In genomic region chr21:15837603-15838002, GRCh38 we compare ENCODE assay signal across 12 cellular contexts.
A peak's percentile ranks its signal among the peaks of the same experiment; 100 is the strongest.
DNase-seq lines count a peak whose midpoint lies in the region; ATAC-seq, FAIRE-seq and TF ChIP-seq lines count a peak whose summit lies in the region.
"Had no signal": no experiment of that assay in that cellular context is flagged by ENCODE, and none has a peak within 500 bp of the region (broad histone marks: within the 10 kb centered on the region; RNA-seq: fewer than 3 reads in every experiment).

No MANE protein-coding gene starts in this region.

- H2BK12ac ChIP-seq in H1 (ENCODE audit: low read depth, low read length) = no peak overlapping the region

- H2AK5ac ChIP-seq in H1 (ENCODE audit: low read depth, low read length) = no peak overlapping the region

- POLR2A ChIA-PET in H1 (lab: Charles Lee; ENCODE audit: partially characterized antibody) = interaction anchor here (0.6 kb wide), 1 partner anchor 58 kb away, joined by 3 read pairs; no protein-coding TSS in a partner anchor

- no peaks in the 10 kb centered on the region for H3K79me1 ChIP-seq in H1 (ENCODE audit: low read depth, low read length)

- H2BK20ac ChIP-seq in H1 (ENCODE audit: low read length) = no peak overlapping the region

- peaks cover 0 to 20% (median 1%) of the 10 kb centered on the region in 4 experiments; a peak in 2 of 8 replicates for H3K36me3 ChIP-seq in H1 (ENCODE audit: control insufficient read depth in 2 of 4, insufficient read depth in 4 of 4, low read length in 3 of 4)

- no peak overlapping the region for H2BK5ac ChIP-seq in H1 (ENCODE audit: low read depth, low read length)

- H3K18ac ChIP-seq in H1 (ENCODE audit: extremely low read depth, low read length) = no peak overlapping the region

- CTCF ChIA-PET in H1 (lab: Charles Lee; ENCODE audit: partially characterized antibody) = no interaction called here

- no peaks in the 10 kb centered on the region for H3K4me1 ChIP-seq in H1 (replicated peaks in 1 of 4; ENCODE audit: control insufficient read depth in 3 of 4, insufficient read depth in 4 of 4, low read length in 3 of 4)

- no peak overlapping the region for H4K5ac ChIP-seq in H1 (ENCODE audit: insufficient read length, low read depth, low read length)

- no peak overlapping the region for H4K91ac ChIP-seq in H1 (replicated peaks; ENCODE audit: insufficient read length, low read length)

- H3K4me2 ChIP-seq in H1 (ENCODE audit: insufficient read depth in 1 of 2, low read depth in 2 of 2, low read length in 2 of 2) = no peak overlapping the region

- no peak for TF ChIP-seq CTCF in H1 (IDR thresholded peaks at IDR 0.05; ENCODE audit: control extremely low read depth in 1 of 3, insufficient read depth in 1 of 3, low read depth in 1 of 3, low read length in 3 of 3)

- DNase-seq in HCEC 1CT (peak; percentile 44), H1 (ENCODE audit: low read depth in 1 of 2, low spot score in 2 of 2) (no peak), iris pigment epithelial cell (ENCODE audit: low read depth) (peak; percentile 80), skeletal muscle cell (ENCODE audit: low read depth) (peak; percentile 46), caudate nucleus (lab: John Stamatoyannopoulos, UW) (no peak), activated T-cell treated with anti-CD3 and anti-CD28 coated beads for 4 hours (no peak)
- DNase-seq: activated CD8-positive, alpha-beta memory T cell treated with anti-CD3 and anti-CD28 coated beads for 24 hours; CD8-positive, alpha-beta memory T cell; cortex of kidney; NCI-H1436 treated with DMSO at 0.1 percent for 48 hours had no signal

- H3K23me2 ChIP-seq in H1 (ENCODE audit: low read depth, low read length) = no peaks in the 10 kb centered on the region

- 93% methylated on average over 5 of the region's 5 CpGs; no CpG with 5 or more reads in 1 of the 2 experiments for WGBS in H1 (ENCODE audit: extremely low coverage in 1 of 2, insufficient coverage in 1 of 2, insufficient read length in 1 of 2, insufficient replicate concordance in 2 of 2, low coverage in 1 of 2, low lambda C conversion rate in 2 of 2, missing lambda C conversion rate in 1 of 2), 2 experiments

- H3K9me3 ChIP-seq in H1 (ENCODE audit: insufficient read depth in 2 of 2, low read depth in 1 of 2, low read length in 1 of 2) = no peaks in the 10 kb centered on the region

- FAIRE-seq in H1 (lab: Jason Lieb, UNC) = no peak

- no peaks in the 10 kb centered on the region for H3K27me3 ChIP-seq in H1 (replicated peaks in 1 of 4; ENCODE audit: control insufficient read depth in 3 of 4, extremely low read depth in 1 of 4, insufficient read depth in 3 of 4, low read length in 3 of 4)

- no peak overlapping the region for H2AFZ ChIP-seq in H1 (ENCODE audit: low read length)

- H3K23ac ChIP-seq in H1 (ENCODE audit: insufficient read length) = no peak overlapping the region

- no peak overlapping the region for H3K9ac ChIP-seq in H1 (replicated peaks in 1 of 4; ENCODE audit: extremely low read depth in 1 of 4, low read depth in 3 of 4, low read length in 3 of 4)

- no peak overlapping the region for H3K56ac ChIP-seq in H1 (replicated peaks; ENCODE audit: insufficient read length, low read depth, low read length)

- H3K27ac ChIP-seq in H1 (ENCODE audit: low read depth, low read length) = no peak overlapping the region
- H3K27ac ChIP-seq in caudate nucleus (ENCODE audit: low read depth, low read length) = no peak overlapping the region

- peaks cover 0 to 2% of the 10 kb centered on the region in 2 experiments for H4K20me1 ChIP-seq in H1 (replicated peaks in 1 of 2; ENCODE audit: control insufficient read depth in 1 of 2, insufficient read depth in 2 of 2, low read length in 2 of 2)

- no peak overlapping the region for H2BK120ac ChIP-seq in H1 (replicated peaks; ENCODE audit: low read depth, low read length)

- no peak for TF ChIP-seq RAD21 in H1 (IDR thresholded peaks at IDR 0.05 in 1 of 2, conservative IDR thresholded peaks at IDR 0.05 in 1 of 2; ENCODE audit: low read depth in 2 of 2, low read length in 2 of 2)

- TF ChIP-seq POLR2A in H1 (IDR thresholded peaks at IDR 0.05; ENCODE audit: control extremely low read depth in 1 of 2, low read depth in 2 of 2, low read length in 2 of 2) = no peak

- H3K4ac ChIP-seq in H1 (replicated peaks; ENCODE audit: insufficient read length, low read depth, low read length) = no peak overlapping the region

- no peak for TF ChIP-seq EP300 in H1 (IDR thresholded peaks at IDR 0.05; ENCODE audit: borderline replicate concordance in 1 of 2, low read depth in 2 of 2, low read length in 2 of 2)

- H2BK15ac ChIP-seq in H1 (ENCODE audit: low read length) = no peak overlapping the region

- no peak overlapping the region for H4K8ac ChIP-seq in H1 (ENCODE audit: extremely low read depth, insufficient read depth, low read length)

- no peak overlapping the region for H3K14ac ChIP-seq in H1 (ENCODE audit: insufficient read length)

- H3K4me3 ChIP-seq in H1 (ENCODE audit: extremely low read depth in 1 of 4, insufficient read depth in 2 of 4, low read depth in 3 of 4, low read length in 4 of 4) = no peak overlapping the region
- H3K4me3 ChIP-seq in skeletal muscle cell (ENCODE audit: low read depth, low read length) = no peak overlapping the region

- ATAC-seq in HG03432 (IDR thresholded peaks at IDR 0.05; ENCODE audit: unreplicated experiment) (no peak), HG02884 (IDR thresholded peaks at IDR 0.05; ENCODE audit: unreplicated experiment) (no peak)

- H3K79me2 ChIP-seq in H1 (ENCODE audit: control insufficient read depth in 1 of 2, insufficient read depth in 2 of 2, low read length in 2 of 2) = no peaks in the 10 kb centered on the region

TF ChIP-seq in H1, 55 proteins besides CTCF, POLR2A, EP300 and RAD21:
- 0 out of 2 replicates have a peak, but pooled peaks have one; percentile 25 for TF ChIP-seq CEBPB (IDR thresholded peaks at IDR 0.05; ENCODE audit: low read depth, low read length)
- no peak for TF ChIP-seq MAFK (IDR thresholded peaks at IDR 0.05; ENCODE audit: low read depth, low read length)
- TF ChIP-seq RBBP5 (IDR thresholded peaks at IDR 0.05; ENCODE audit: borderline replicate concordance, low read depth, low read length) = no peak

Comparison
In these comparisons a context has a peak if more than half of its experiments do, and no peak if none do; other contexts are left out.
1. DNase-seq: peak in HCEC 1CT (single experiment), iris pigment epithelial cell (single experiment) and skeletal muscle cell (single experiment); none in H1 (0 of 2), caudate nucleus (0 of 61) and activated T-cell treated with anti-CD3 and anti-CD28 coated beads for 4 hours (single experiment).